Comparison of ENCODE assay signal across 22 cellular contexts in genomic region chr2:241738040-241738686, GRCh38. TPM values are rescaled to one million over a fixed set of nuclear protein-coding genes. Genes with fewer than 3 reads are reported as not detected.
"Had no signal": no experiment of that assay in that cellular context is flagged by ENCODE, and none has a peak within 500 bp of the region (broad histone marks: within the 10 kb centered on the region; RNA-seq: fewer than 3 reads in every experiment).

No MANE protein-coding gene starts in this region.

- DNase-seq: activated B cell treated with CpG ODN at 0.5 μM for 24 hours; activated CD4-positive, alpha-beta T cell treated with anti-CD3 and anti-CD28 coated beads for 4 hours; activated CD8-positive, alpha-beta T cell treated with anti-CD3 and anti-CD28 coated beads for 36 hours; activated naive CD4-positive, alpha-beta T cell treated with anti-CD3 and anti-CD28 coated beads for 36 hours; activated T-cell treated with anti-CD3 and anti-CD28 coated beads, Interleukin-2, amount 50 U/mL, for 1 hour; body of pancreas; gastrocnemius medialis; immature natural killer cell; kidney glomerular epithelial cell; left ventricle myocardium inferior; stimulated activated CD4-positive, alpha-beta T cell treated with anti-CD3 and anti-CD28 coated beads, Interleukin-1b, Interleukin-23, amount 100 ng/mL, for 48 hours; stimulated activated CD8-positive, alpha-beta memory T cell treated with anti-CD3 and anti-CD28 coated beads, Interleukin-4, amount 100 ng/mL, for 48 hours; stimulated activated naive CD4-positive, alpha-beta T cell treated with Interleukin-2 at 50 U/mL for 16 hours; substantia nigra; tibial artery; uterus had no signal

- H3K4me1 ChIP-seq: uterus had no signal

- H3K4me3 ChIP-seq: body of pancreas, coronary artery, gastrocnemius medialis, left ventricle myocardium inferior, tibial artery, uterus had no signal

- H3K27me3 ChIP-seq: body of pancreas, gastrocnemius medialis, neutrophil, tibial artery, uterus had no signal

- ATAC-seq: activated CD8-positive, alpha-beta T cell treated with anti-CD3 and anti-CD28 coated beads for 36 hours; body of pancreas; esophagus mucosa; gastrocnemius medialis had no signal

- H3K4me3 Mint-ChIP-seq: activated B cell treated with CpG ODN at 0.5 μM for 24 hours; activated CD8-positive, alpha-beta T cell treated with anti-CD3 and anti-CD28 coated beads for 36 hours; activated naive CD4-positive, alpha-beta T cell treated with anti-CD3 and anti-CD28 coated beads for 36 hours; T-helper 1 cell treated with Interleukin-12 subunit alpha and Interleukin-12 subunit beta and Interleukin-4 antibody, amounts not matched to agents 30 μg/mL and 1 μg/mL, for 36 hours had no signal

- H3K27ac Mint-ChIP-seq: activated B cell treated with CpG ODN at 0.5 μM for 24 hours; activated naive CD4-positive, alpha-beta T cell treated with anti-CD3 and anti-CD28 coated beads for 36 hours; activated T-helper 2 cell treated with anti-CD3 and anti-CD28 coated beads, Interferon-gamma antibody, Interleukin-2, Interleukin-4, amounts not matched to agents 10 μg/mL and 5 μg/mL and 100 μg/mL, durations not matched to agents 14 hours and 24 hours and 36 hours; T-helper 1 cell treated with Interleukin-12 subunit alpha and Interleukin-12 subunit beta and Interleukin-4 antibody, amounts not matched to agents 30 μg/mL and 1 μg/mL, for 36 hours had no signal

- H3K27ac ChIP-seq: body of pancreas, coronary artery, gastrocnemius medialis, left ventricle myocardium inferior, neutrophil, tibial artery, uterus had no signal

- H3K36me3 ChIP-seq: gastrocnemius medialis, left ventricle myocardium inferior, neutrophil, uterus had no signal

- H3K9me3 Mint-ChIP-seq: activated B cell treated with CpG ODN at 0.5 μM for 24 hours; activated CD8-positive, alpha-beta T cell treated with anti-CD3 and anti-CD28 coated beads for 36 hours; activated naive CD4-positive, alpha-beta T cell treated with anti-CD3 and anti-CD28 coated beads for 36 hours; activated T-helper 2 cell treated with anti-CD3 and anti-CD28 coated beads, Interferon-gamma antibody, Interleukin-2, Interleukin-4, amounts not matched to agents 10 μg/mL and 5 μg/mL and 100 μg/mL, durations not matched to agents 14 hours and 24 hours and 36 hours; immature natural killer cell; T-helper 1 cell treated with Interleukin-12 subunit alpha and Interleukin-12 subunit beta and Interleukin-4 antibody, amounts not matched to agents 30 μg/mL and 1 μg/mL, for 36 hours had no signal

- H3K27me3 Mint-ChIP-seq: activated B cell treated with CpG ODN at 0.5 μM for 24 hours; activated CD8-positive, alpha-beta T cell treated with anti-CD3 and anti-CD28 coated beads for 36 hours had no signal

- H3K9me3 ChIP-seq: body of pancreas, gastrocnemius medialis, left ventricle myocardium inferior, neutrophil, tibial artery, uterus had no signal

RNA-seq across cellular contexts. Expression of gene GAL3ST2, which starts 38.5 kb away (rescaled TPM):
- total RNA-seq: activated B cell treated with CpG ODN at 0.5 μM for 24 hours; activated naive CD4-positive, alpha-beta T cell treated with anti-CD3 and anti-CD28 coated beads for 36 hours; body of pancreas; esophagus mucosa; left ventricle myocardium inferior; myocyte had no signal
- polyA plus RNA-seq: immature natural killer cell had no signal
